29 cellular contexts compared by ENCODE assay signal in genomic region chr17:78368348-78368747, GRCh38. TPM values are rescaled to one million over a fixed set of nuclear protein-coding genes. Genes with fewer than 3 reads are reported as not detected.
DNase-seq lines count a peak whose midpoint lies in the region; ATAC-seq, FAIRE-seq and TF ChIP-seq lines count a peak whose summit lies in the region.
"Had no signal": no experiment of that assay in that cellular context is flagged by ENCODE, and none has a peak within 500 bp of the region (broad histone marks: within the 10 kb centered on the region; RNA-seq: fewer than 3 reads in every experiment).

No MANE protein-coding gene starts in this region.

- ATAC-seq in WTC11 = no peak
- ATAC-seq in GM18868 (IDR thresholded peaks at IDR 0.05; ENCODE audit: unreplicated experiment) = no peak
- ATAC-seq: activated CD8-positive, alpha-beta memory T cell treated with anti-CD3 and anti-CD28 coated beads, Interleukin-2, amount 10 ng/mL, durations not matched to agents 7 days and 5 days; activated naive CD8-positive, alpha-beta T cell treated with anti-CD3 and anti-CD28 coated beads, Interleukin-2, amount 50 U/mL, for 24 hours; HCT116; naive thymus-derived CD8-positive, alpha-beta T cell had no signal

- peaks cover 3% of the 10 kb centered on the region for H3K27me3 Mint-ChIP-seq in activated CD4-positive, alpha-beta memory T cell treated with anti-CD3 and anti-CD28 coated beads for 36 hours
- H3K27me3 Mint-ChIP-seq in activated CD4-positive, alpha-beta memory T cell treated with anti-CD3 and anti-CD28 coated beads, Interleukin-2, amount 10 ng/mL, durations not matched to agents 7 days and 5 days = peaks cover 3% of the 10 kb centered on the region
- H3K27me3 Mint-ChIP-seq in WTC11 (ENCODE audit: low read depth) = no peaks in the 10 kb centered on the region
- H3K27me3 Mint-ChIP-seq in type B pancreatic cell = no peaks in the 10 kb centered on the region
- H3K27me3 Mint-ChIP-seq: CD4-positive, alpha-beta T cell; central memory CD8-positive, alpha-beta T cell had no signal

- no peak for FAIRE-seq in frontal cortex (lab: Jason Lieb, UNC)
- FAIRE-seq: D721Med, islet of Langerhans had no signal

- peaks cover 18% of the 10 kb centered on the region for H3K4me1 Mint-ChIP-seq in activated CD4-positive, alpha-beta memory T cell treated with anti-CD3 and anti-CD28 coated beads for 36 hours (ENCODE audit: low read depth)
- H3K4me1 Mint-ChIP-seq in activated CD4-positive, alpha-beta memory T cell treated with anti-CD3 and anti-CD28 coated beads, Interleukin-2, amount 10 ng/mL, durations not matched to agents 7 days and 5 days = peaks cover 17% of the 10 kb centered on the region
- H3K4me1 Mint-ChIP-seq in WTC11 (peaks cover 88% of the 10 kb centered on the region), type B pancreatic cell (ENCODE audit: unreplicated experiment) (peaks cover 41% of the 10 kb centered on the region)

- intact Hi-C loops in activated CD4-positive, alpha-beta memory T cell treated with anti-CD3 and anti-CD28 coated beads for 36 hours (cut with micrococcal nuclease) = no loop called here

- no peaks in the 10 kb centered on the region for H3K36me3 Mint-ChIP-seq in activated CD4-positive, alpha-beta memory T cell treated with anti-CD3 and anti-CD28 coated beads for 36 hours
- H3K36me3 Mint-ChIP-seq in activated CD4-positive, alpha-beta memory T cell treated with anti-CD3 and anti-CD28 coated beads, Interleukin-2, amount 10 ng/mL, durations not matched to agents 7 days and 5 days (ENCODE audit: low read depth) = no peaks in the 10 kb centered on the region
- no peaks in the 10 kb centered on the region for H3K36me3 Mint-ChIP-seq in WTC11
- no peaks in the 10 kb centered on the region for H3K36me3 Mint-ChIP-seq in type B pancreatic cell
- H3K36me3 Mint-ChIP-seq: activated CD8-positive, alpha-beta memory T cell treated with anti-CD3 and anti-CD28 coated beads, Interleukin-2, amount 10 ng/mL, durations not matched to agents 7 days and 5 days; naive thymus-derived CD8-positive, alpha-beta T cell had no signal

- no peaks in the 10 kb centered on the region for H3K9me3 Mint-ChIP-seq in activated CD4-positive, alpha-beta memory T cell treated with anti-CD3 and anti-CD28 coated beads for 36 hours
- no peaks in the 10 kb centered on the region for H3K9me3 Mint-ChIP-seq in activated CD4-positive, alpha-beta memory T cell treated with anti-CD3 and anti-CD28 coated beads, Interleukin-2, amount 10 ng/mL, durations not matched to agents 7 days and 5 days
- H3K9me3 Mint-ChIP-seq in WTC11 (no peaks in the 10 kb centered on the region), type B pancreatic cell (no peaks in the 10 kb centered on the region)
- H3K9me3 Mint-ChIP-seq: activated naive CD8-positive, alpha-beta T cell treated with anti-CD3 and anti-CD28 coated beads, Interleukin-2, amount 50 U/mL, for 24 hours; CD4-positive, alpha-beta T cell; central memory CD8-positive, alpha-beta T cell; endodermal cell; naive thymus-derived CD8-positive, alpha-beta T cell; stimulated activated naive CD8-positive, alpha-beta T cell treated with anti-CD3 and anti-CD28 coated beads, Interleukin-15, Interleukin-2, amounts not matched to agents 100 ng/mL and 50 ng/mL, for 24 hours had no signal

- TF ChIP-seq CTCF in WTC11 (IDR thresholded peaks at IDR 0.05) = no peak
- no peak for TF ChIP-seq CTCF in type B pancreatic cell (conservative IDR thresholded peaks at IDR 0.05)
- no peak for TF ChIP-seq CTCF in GM10248 (IDR thresholded peaks at IDR 0.05; ENCODE audit: control extremely low read depth, extremely low read depth, low read depth, missing control alignments)

- peak overlapping the region; percentile 45 for H3K27ac Mint-ChIP-seq in activated CD4-positive, alpha-beta memory T cell treated with anti-CD3 and anti-CD28 coated beads for 36 hours
- H3K27ac Mint-ChIP-seq in activated CD4-positive, alpha-beta memory T cell treated with anti-CD3 and anti-CD28 coated beads, Interleukin-2, amount 10 ng/mL, durations not matched to agents 7 days and 5 days = no peak overlapping the region
- H3K27ac Mint-ChIP-seq in WTC11 (peak overlapping the region; percentile 94), type B pancreatic cell (no peak overlapping the region)
- H3K27ac Mint-ChIP-seq: activated CD8-positive, alpha-beta memory T cell treated with anti-CD3 and anti-CD28 coated beads, Interleukin-2, amount 10 ng/mL, durations not matched to agents 7 days and 5 days; activated naive CD8-positive, alpha-beta T cell treated with anti-CD3 and anti-CD28 coated beads, Interleukin-2, amount 50 U/mL, for 24 hours; CD4-positive, alpha-beta T cell; endodermal cell; stimulated activated naive CD8-positive, alpha-beta T cell treated with anti-CD3 and anti-CD28 coated beads, Interleukin-15, Interleukin-2, amounts not matched to agents 100 ng/mL and 50 ng/mL, for 24 hours had no signal

- no peak for DNase-seq in activated CD4-positive, alpha-beta memory T cell treated with anti-CD3 and anti-CD28 coated beads for 36 hours
- DNase-seq in activated CD4-positive, alpha-beta memory T cell treated with anti-CD3 and anti-CD28 coated beads, Interleukin-2, amount 10 ng/mL, durations not matched to agents 7 days and 5 days = no peak
- DNase-seq in WTC11 (ENCODE audit: low spot score) (no peak), myocyte (ENCODE audit: low read depth) (peak; percentile 75), type B pancreatic cell (ENCODE audit: extremely low spot score, unreplicated experiment) (no peak), GM10248 (ENCODE audit: extremely low spot score) (no peak), frontal cortex (ENCODE audit: low spot score in 2 of 2) (no peak)
- DNase-seq: activated CD4-positive, alpha-beta T cell treated with anti-CD3 and anti-CD28 coated beads, Interleukin-2, amount 50 U/mL, for 1 hour; activated CD4-positive, CD25-positive, alpha-beta regulatory T cell; activated CD8-positive, alpha-beta memory T cell treated with anti-CD3 and anti-CD28 coated beads, Interleukin-2, amount 10 ng/mL, durations not matched to agents 7 days and 5 days; activated naive CD8-positive, alpha-beta T cell treated with anti-CD3 and anti-CD28 coated beads, Interleukin-2, amount 50 U/mL, for 24 hours; activated T-cell treated with anti-CD3 and anti-CD28 coated beads, Interleukin-2, amount 50 U/mL, for 48 hours; CD4-positive, alpha-beta T cell; dermis blood vessel endothelial cell; glutamatergic neuron; Karpas-422; naive thymus-derived CD8-positive, alpha-beta T cell; NCI-H1436; NCI-H510A; NK-92 treated with Interleukin-12 subunit alpha and Interleukin-12 subunit beta, amount 100 ng/mL, for 24 hours; stimulated activated CD4-positive, alpha-beta T cell treated with anti-CD3 and anti-CD28 coated beads, Interleukin-1b, Interleukin-23, amount 100 ng/mL, for 48 hours; stimulated activated CD8-positive, alpha-beta memory T cell treated with anti-CD3 and anti-CD28 coated beads, Interleukin-4, amount 100 ng/mL, for 48 hours had no signal

- no peak overlapping the region for H3K4me3 Mint-ChIP-seq in activated CD4-positive, alpha-beta memory T cell treated with anti-CD3 and anti-CD28 coated beads for 36 hours
- no peak overlapping the region for H3K4me3 Mint-ChIP-seq in activated CD4-positive, alpha-beta memory T cell treated with anti-CD3 and anti-CD28 coated beads, Interleukin-2, amount 10 ng/mL, durations not matched to agents 7 days and 5 days
- no peak overlapping the region; the same call in 1 of the 2 replicates for H3K4me3 Mint-ChIP-seq in WTC11
- peak overlapping the region; percentile 52 for H3K4me3 Mint-ChIP-seq in type B pancreatic cell
- H3K4me3 Mint-ChIP-seq: activated CD8-positive, alpha-beta memory T cell treated with anti-CD3 and anti-CD28 coated beads, Interleukin-2, amount 10 ng/mL, durations not matched to agents 7 days and 5 days; activated naive CD8-positive, alpha-beta T cell treated with anti-CD3 and anti-CD28 coated beads, Interleukin-2, amount 50 U/mL, for 24 hours; CD4-positive, alpha-beta T cell; central memory CD8-positive, alpha-beta T cell; endodermal cell; naive thymus-derived CD8-positive, alpha-beta T cell; stimulated activated naive CD8-positive, alpha-beta T cell treated with anti-CD3 and anti-CD28 coated beads, Interleukin-15, Interleukin-2, amounts not matched to agents 100 ng/mL and 50 ng/mL, for 24 hours had no signal

- CTCF ChIA-PET in activated CD4-positive, alpha-beta memory T cell treated with anti-CD3 and anti-CD28 coated beads for 36 hours (lab: Charles Lee) = interaction anchor here (1.2 to 2.3 kb wide), 4 partner anchors 10 to 117 kb away, joined by 3 to 8 read pairs (median 4); partner anchors contain the start of gene PGS1
- CTCF ChIA-PET in activated CD4-positive, alpha-beta memory T cell treated with anti-CD3 and anti-CD28 coated beads, Interleukin-2, amount 10 ng/mL, durations not matched to agents 7 days and 5 days (lab: Charles Lee) = no interaction called here
- CTCF ChIA-PET in WTC11 (lab: Charles Lee) = interaction anchor here (0.7 to 2.8 kb wide), 5 partner anchors 7 to 117 kb away, joined by 3 to 38 read pairs (median 5); no protein-coding TSS in a partner anchor
- CTCF ChIA-PET in GM10248 (lab: Yijun Ruan, JAX) = interaction anchor here (1.1 to 1.5 kb wide), 3 partner anchors 14 to 54 kb away, joined by 3 to 4 read pairs (median 4); no protein-coding TSS in a partner anchor

- POLR2A ChIA-PET in activated CD4-positive, alpha-beta memory T cell treated with anti-CD3 and anti-CD28 coated beads for 36 hours (lab: Charles Lee) = no interaction called here
- POLR2A ChIA-PET in activated CD4-positive, alpha-beta memory T cell treated with anti-CD3 and anti-CD28 coated beads, Interleukin-2, amount 10 ng/mL, durations not matched to agents 7 days and 5 days (lab: Charles Lee) = no interaction called here
- POLR2A ChIA-PET in WTC11 (lab: Charles Lee) (interaction anchor here (2.0 kb wide), 1 partner anchor 10 kb away, joined by 10 read pairs; no protein-coding TSS in a partner anchor), GM10248 (lab: Yijun Ruan, JAX) (interaction anchor here (1.1 kb wide), 1 partner anchor 9 kb away, joined by 4 read pairs; the partner anchor contains the start of gene SOCS3)

TF ChIP-seq in WTC11, 78 proteins besides CTCF, POLR2A, EP300 and RAD21 (continues in another document):
- no peak for TF ChIP-seq SOX15 (CRISPR knock-in tag; IDR thresholded peaks at IDR 0.05)

RNA-seq across cellular contexts. Expression of gene SOCS3, which starts 8.5 kb away (rescaled TPM):
- 100 to 1,000 TPM; 162 to 167 TPM for total RNA-seq in activated CD4-positive, alpha-beta memory T cell treated with anti-CD3 and anti-CD28 coated beads for 36 hours
- 10 to 100 TPM; 68.7 to 69.8 TPM for total RNA-seq in activated CD4-positive, alpha-beta memory T cell treated with anti-CD3 and anti-CD28 coated beads, Interleukin-2, amount 10 ng/mL, durations not matched to agents 7 days and 5 days
- total RNA-seq in WTC11 (2021) (23.8 to 24.6 TPM (median 24.2 TPM) in 3 replicates), myocyte (36.0 and 38.3 TPM in 2 replicates), type B pancreatic cell (ENCODE audit: low replicate concordance) (16.9 and 21.1 TPM in 2 replicates), frontal cortex (5.3 TPM)
- 10.1 TPM for polyA plus RNA-seq in myocyte (2012)

RNA-seq across cellular contexts. Expression of gene PGS1, which starts 10.1 kb away (rescaled TPM):
- total RNA-seq in activated CD4-positive, alpha-beta memory T cell treated with anti-CD3 and anti-CD28 coated beads for 36 hours = 10 to 100 TPM; 75.8 to 78.1 TPM
- total RNA-seq in activated CD4-positive, alpha-beta memory T cell treated with anti-CD3 and anti-CD28 coated beads, Interleukin-2, amount 10 ng/mL, durations not matched to agents 7 days and 5 days = 10 to 100 TPM; 70.7 to 75.5 TPM
- total RNA-seq in WTC11 (2021) (45.4 to 51.4 TPM (median 47.0 TPM) in 3 replicates), myocyte (37.9 and 53.2 TPM in 2 replicates), type B pancreatic cell (ENCODE audit: low replicate concordance) (44.7 and 54.8 TPM in 2 replicates), frontal cortex (18.8 TPM)
- 32.8 TPM for polyA plus RNA-seq in myocyte (2012)

Comparison
In these comparisons a context has a peak if more than half of its experiments do, and no peak if none do; other contexts are left out.
1. H3K27ac Mint-ChIP-seq: peak in activated CD4-positive, alpha-beta memory T cell treated with anti-CD3 and anti-CD28 coated beads for 36 hours (single experiment) and WTC11 (single experiment); none in activated CD4-positive, alpha-beta memory T cell treated with anti-CD3 and anti-CD28 coated beads, Interleukin-2, amount 10 ng/mL, durations not matched to agents 7 days and 5 days (single experiment) and type B pancreatic cell (single experiment).
2. POLR2A ChIA-PET loops: an anchor here in WTC11 (2.0 kb wide) and GM10248 (1.1 kb wide); none called in activated CD4-positive, alpha-beta memory T cell treated with anti-CD3 and anti-CD28 coated beads for 36 hours and activated CD4-positive, alpha-beta memory T cell treated with anti-CD3 and anti-CD28 coated beads, Interleukin-2, amount 10 ng/mL, durations not matched to agents 7 days and 5 days.